Comparison of ENCODE assay signal across 5 cellular contexts in the genomic region with DNA sequence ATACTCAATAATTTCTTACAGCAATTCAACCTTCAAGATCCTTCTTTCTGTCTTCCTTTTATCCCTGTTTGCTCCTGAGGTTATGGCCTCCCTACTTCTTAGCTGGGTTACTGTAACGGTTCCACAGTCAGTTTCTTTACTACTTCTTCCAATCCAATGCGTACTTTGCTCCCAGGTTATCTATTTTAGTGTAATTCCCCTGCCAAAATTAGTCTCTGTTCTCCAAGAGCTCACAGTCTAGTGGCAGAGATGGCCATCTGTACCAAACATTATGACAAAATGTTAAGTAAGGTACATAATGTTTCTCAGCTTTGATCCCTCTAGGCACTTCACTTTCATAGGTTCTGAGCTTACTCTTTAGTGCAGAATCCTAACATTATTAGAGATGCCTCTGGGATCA.
"Had no signal": no experiment of that assay in that cellular context is flagged by ENCODE, and none has a peak within 500 bp of the region (broad histone marks: within the 10 kb centered on the region; RNA-seq: fewer than 3 reads in every experiment).

No MANE protein-coding gene starts in this region.

- ATAC-seq: GM23338 had no signal

- H3K4me3 Mint-ChIP-seq: GM23338, H9, IgD-negative memory B cell had no signal

- H3K27me3 Mint-ChIP-seq: IgD-negative memory B cell had no signal

- H3K27ac Mint-ChIP-seq: GM23338, H9, IgD-negative memory B cell had no signal

- H3K4me1 Mint-ChIP-seq: GM23338, H9, IgD-negative memory B cell had no signal

- DNase-seq: H9, HCEC 1CT, KBM-7 had no signal

- H3K9me3 Mint-ChIP-seq: GM23338, H9, IgD-negative memory B cell had no signal

- H3K4me3 ChIP-seq: GM23338 had no signal

- H3K4me2 ChIP-seq: GM23338 had no signal
